Comparison of ENCODE assay signal across 8 cellular contexts in the genomic region with DNA sequence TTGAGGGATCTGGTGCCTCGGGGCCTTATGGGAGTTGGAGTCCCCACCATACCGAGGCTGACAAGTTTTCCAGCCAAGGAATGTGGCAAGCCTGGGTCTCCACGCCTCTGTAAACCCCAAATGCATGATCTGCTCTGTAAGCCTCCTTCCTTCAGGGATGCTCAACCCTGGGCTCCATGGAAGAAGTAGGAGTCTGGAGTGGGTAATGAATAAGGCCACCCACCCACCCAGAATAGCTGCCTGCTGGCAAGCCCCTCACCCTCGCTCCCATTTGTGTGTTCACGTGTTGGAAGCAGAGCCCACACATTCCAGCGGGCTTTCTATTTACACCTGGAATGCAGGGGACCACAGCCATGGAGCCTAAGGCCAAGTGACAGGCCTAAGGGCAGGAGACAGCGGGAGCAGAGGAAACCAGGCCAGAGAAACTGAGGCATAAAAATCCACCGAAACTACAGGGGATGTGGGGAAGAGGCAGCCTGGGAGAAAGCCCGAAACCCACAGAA. TPM values are rescaled to one million over a fixed set of nuclear protein-coding genes. Genes with fewer than 3 reads are reported as not detected.
A peak's percentile ranks its signal among the peaks of the same experiment; 100 is the strongest.
DNase-seq lines count a peak whose midpoint lies in the region; ATAC-seq and TF ChIP-seq lines count a peak whose summit lies in the region.

No MANE protein-coding gene starts in this region.

- no peaks in the 10 kb centered on the region; the same call in none of the 2 replicates for H3K27me3 Mint-ChIP-seq in H9 (ENCODE audit: low read depth)

- no peak overlapping the region for H2AK5ac ChIP-seq in H9 (ENCODE audit: insufficient read length, low read length)

- H4K5ac ChIP-seq in H9 (ENCODE audit: insufficient read length, low read depth, low read length): no peak overlapping the region

- no peak overlapping the region for H3K23ac ChIP-seq in H9 (ENCODE audit: insufficient read length, low read depth, low read length)

- peak overlapping the region; percentile 87 for H3K4me2 ChIP-seq in H9 (ENCODE audit: insufficient read depth, insufficient read length, low read length)
- H3K4me2 ChIP-seq in skeletal muscle satellite cell (ENCODE audit: low read length): peak overlapping the region; percentile 88

- ATAC-seq in gastroesophageal sphincter (no peak), GM19351 (IDR thresholded peaks at IDR 0.05; ENCODE audit: unreplicated experiment) (no peak)

- no peak overlapping the region for H2AFZ ChIP-seq in H9 (ENCODE audit: low read length)

- H2BK20ac ChIP-seq in H9 (ENCODE audit: low read depth, low read length, poor library complexity, severe bottlenecking): no peak overlapping the region

- no peak for TF ChIP-seq CTCF in H9 (conservative IDR thresholded peaks at IDR 0.05)
- TF ChIP-seq CTCF in VCaP (conservative IDR thresholded peaks at IDR 0.05): 0 out of 2 replicates have a peak, but pooled peaks have one; percentile 6
- TF ChIP-seq CTCF in gastroesophageal sphincter (IDR thresholded peaks at IDR 0.05): no peak

- H3K9ac ChIP-seq in H9 (ENCODE audit: extremely low read depth, insufficient read length, low read length) (no peak overlapping the region), skeletal muscle satellite cell (ENCODE audit: low read depth, low read length) (peak overlapping the region; percentile 10)

- no CpG with 5 or more reads among the region's 9 CpGs for WGBS in H9 (ENCODE audit: extremely low coverage, insufficient read length, low lambda C conversion rate)
- 21 to 80% methylated on average over 1 to 2 of the region's 9 CpGs for WGBS in gastroesophageal sphincter (ENCODE audit: low coverage in 1 of 2), 2 donors

- DNase-seq in H9 (no peak), C1 segment of cervical spinal cord (lab: John Stamatoyannopoulos, UW) (no peak), germinal center (ENCODE audit: low spot score) (no peak), NCI-H524 (lab: John Stamatoyannopoulos, UW) (no peak)

- H3K27ac Mint-ChIP-seq in H9: peak overlapping the region; percentile 71 to 95 (median 95); a peak in 6 of 7 replicates

- H2BK5ac ChIP-seq in H9 (ENCODE audit: insufficient read length, low read length): no peak overlapping the region

- H2BK120ac ChIP-seq in H9 (ENCODE audit: low read depth, low read length, poor library complexity, severe bottlenecking): no peak overlapping the region

- no peak overlapping the region for H3T11ph ChIP-seq in H9 (ENCODE audit: low read length)

- no peak overlapping the region for H3K4ac ChIP-seq in H9 (ENCODE audit: low read depth, low read length)

- H3K36me3 ChIP-seq in gastroesophageal sphincter: no peaks in the 10 kb centered on the region
- no peaks in the 10 kb centered on the region for H3K36me3 ChIP-seq in skeletal muscle satellite cell (ENCODE audit: insufficient read depth, low read length)

- peak overlapping the region; percentile 71 to 91 for H3K4me3 Mint-ChIP-seq in H9

- no peak overlapping the region for H3K14ac ChIP-seq in H9 (ENCODE audit: insufficient read depth, low read length)

- no peak overlapping the region for H2BK12ac ChIP-seq in H9 (ENCODE audit: insufficient read length, low read depth, low read length)

- H3K56ac ChIP-seq in H9 (ENCODE audit: insufficient read length, low read depth, low read length): no peak overlapping the region

- no peak overlapping the region for H4K91ac ChIP-seq in H9 (ENCODE audit: insufficient read length, low read depth, low read length)

- no peak for TF ChIP-seq EP300 in gastroesophageal sphincter (IDR thresholded peaks at IDR 0.05)

- H3K18ac ChIP-seq in H9 (ENCODE audit: insufficient read length, low read depth, low read length): no peak overlapping the region

- H4K8ac ChIP-seq in H9 (replicated peaks; ENCODE audit: insufficient read length, low read depth, low read length): no peak overlapping the region

- H2BK15ac ChIP-seq in H9 (ENCODE audit: low read depth, low read length): no peak overlapping the region

- H3K4me3 ChIP-seq in gastroesophageal sphincter (peak overlapping the region in 1 of 2 donors; percentile 62), skeletal muscle satellite cell (ENCODE audit: low read length) (peak overlapping the region; percentile 61)

- H3K27ac ChIP-seq in H9 (ENCODE audit: insufficient read length, low read depth, low read length) (no peak overlapping the region), VCaP (peak overlapping the region; percentile 35; the same call in 1 of the 2 replicates), gastroesophageal sphincter (peak overlapping the region; percentile 26 to 98 (median 92))

- peaks cover 0 to 3% (median 0%) of the 10 kb centered on the region in 3 experiments; a peak in 2 of 7 replicates for H3K36me3 Mint-ChIP-seq in H9 (ENCODE audit: insufficient read depth in 1 of 3, low read depth in 3 of 3)

- no peaks in the 10 kb centered on the region for H4K20me1 ChIP-seq in H9 (ENCODE audit: control insufficient read depth, insufficient read depth, insufficient read length)

- peaks cover 63 to 67% of the 10 kb centered on the region in 2 experiments for H3K4me1 Mint-ChIP-seq in H9

- TF ChIP-seq POLR2A in gastroesophageal sphincter (IDR thresholded peaks at IDR 0.05): no peak

- no peaks in the 10 kb centered on the region for H3K9me3 ChIP-seq in H9 (ENCODE audit: control insufficient read depth, low read depth, low read length)
- H3K9me3 ChIP-seq in gastroesophageal sphincter: no peaks in the 10 kb centered on the region
- no peaks in the 10 kb centered on the region for H3K9me3 ChIP-seq in skeletal muscle satellite cell (replicated peaks; ENCODE audit: low read length)

- H3K9me3 Mint-ChIP-seq in H9: no peaks in the 10 kb centered on the region

- H3K79me1 ChIP-seq in H9 (ENCODE audit: insufficient read depth, low read depth, low read length, poor library complexity, severe bottlenecking): peaks cover 2% of the 10 kb centered on the region

- H3K4me1 ChIP-seq in H9 (ENCODE audit: insufficient read depth, low read length): peaks cover 3% of the 10 kb centered on the region; the same call in 1 of the 2 replicates
- peaks cover 4 to 76% (median 36%) of the 10 kb centered on the region in 3 donors for H3K4me1 ChIP-seq in gastroesophageal sphincter
- H3K4me1 ChIP-seq in skeletal muscle satellite cell (ENCODE audit: control insufficient read depth, insufficient read depth, low read length): peaks cover 45% of the 10 kb centered on the region

- peaks cover 25% of the 10 kb centered on the region for H3K23me2 ChIP-seq in H9 (ENCODE audit: insufficient read length, low read depth, low read length, poor library complexity, severe bottlenecking)

- H3K79me2 ChIP-seq in H9 (ENCODE audit: insufficient read depth, low read length): peaks cover 3% of the 10 kb centered on the region; the same call in 1 of the 2 replicates

- H3K27me3 ChIP-seq in H9 (ENCODE audit: insufficient read depth, low read length) (no peaks in the 10 kb centered on the region), gastroesophageal sphincter (no peaks in the 10 kb centered on the region), skeletal muscle satellite cell (ENCODE audit: control insufficient read depth, insufficient read depth, low read length) (no peaks in the 10 kb centered on the region)

RNA-seq across cellular contexts. Expression of a gene that starts 4.4 kb away (rescaled TPM):
- 38.2 and 38.3 TPM in 2 replicates for total RNA-seq in H9 (2021)
- 10 to 100 TPM; 14.1 to 21.7 (median 16.5) TPM for total RNA-seq in gastroesophageal sphincter
- 10.1 and 11.6 TPM in 2 replicates for total RNA-seq in skeletal muscle satellite cell (2012; rRNA removed)

RNA-seq across cellular contexts. Expression of a gene that starts 4.6 kb away (rescaled TPM):
- total RNA-seq in H9 (2021) (272 and 283 TPM in 2 replicates), gastroesophageal sphincter (100 to 1,000 TPM; 331 to 508 (median 475) TPM)
- 154 and 198 TPM in 2 replicates for total RNA-seq in skeletal muscle satellite cell (2012; rRNA removed)

RNA-seq across cellular contexts. Expression of a gene that starts 19.1 kb away (rescaled TPM):
- total RNA-seq in H9 (2021): 82.9 and 84.1 TPM in 2 replicates
- total RNA-seq in gastroesophageal sphincter: 10 to 100 TPM; 33.0 to 53.9 (median 45.0) TPM
- 34.5 and 67.7 TPM in 2 replicates for total RNA-seq in skeletal muscle satellite cell (2012; rRNA removed)

RNA-seq across cellular contexts. Expression of a gene that starts 24.1 kb away (rescaled TPM):
- 105 and 110 TPM in 2 replicates for total RNA-seq in H9 (2021)
- total RNA-seq in gastroesophageal sphincter: 10 to 100 TPM; 29.4 to 38.2 (median 31.0) TPM
- total RNA-seq in skeletal muscle satellite cell (2012; rRNA removed): 37.0 and 46.1 TPM in 2 replicates

RNA-seq across cellular contexts. Expression of a gene that starts 27.1 kb away (rescaled TPM):
- total RNA-seq in H9 (2021) (261 and 266 TPM in 2 replicates), gastroesophageal sphincter (100 to 1,000 TPM; 289 to 437 (median 386) TPM)
- total RNA-seq in skeletal muscle satellite cell (2012; rRNA removed): 146 and 224 TPM in 2 replicates
